In genomic region chr12:3085341-3086125, GRCh38 we compare ENCODE assay signal across 21 cellular contexts. TPM values are rescaled to one million over a fixed set of nuclear protein-coding genes. Genes with fewer than 3 reads are reported as not detected.
A peak's percentile ranks its signal among the peaks of the same experiment; 100 is the strongest.
DNase-seq lines count a peak whose midpoint lies in the region; ATAC-seq and TF ChIP-seq lines count a peak whose summit lies in the region.
"Had no signal": no experiment of that assay in that cellular context is flagged by ENCODE, and none has a peak within 500 bp of the region (broad histone marks: within the 10 kb centered on the region; RNA-seq: fewer than 3 reads in every experiment).

No MANE protein-coding gene starts in this region.

- TF ChIP-seq CTCF in MCF 10A (IDR thresholded peaks at IDR 0.05; ENCODE audit: unreplicated experiment) = no peak
- no peak for TF ChIP-seq CTCF in mammary epithelial cell (conservative IDR thresholded peaks at IDR 0.05 in 1 of 2, IDR thresholded peaks at IDR 0.05 in 1 of 2; ENCODE audit: extremely low read depth in 1 of 2, insufficient read depth in 1 of 2, low read depth in 1 of 2, low read length in 2 of 2)
- no peak for TF ChIP-seq CTCF in right atrium auricular region (IDR thresholded peaks at IDR 0.05)
- no peak for TF ChIP-seq CTCF in mesothelial cell of epicardium (IDR thresholded peaks at IDR 0.05; ENCODE audit: unreplicated experiment)
- TF ChIP-seq CTCF in type B pancreatic cell (conservative IDR thresholded peaks at IDR 0.05) = no peak
- no peak for TF ChIP-seq CTCF in natural killer cell (IDR thresholded peaks at IDR 0.05)

- CTCF ChIA-PET in MCF 10A (lab: Yijun Ruan, JAX) = no interaction called here
- CTCF ChIA-PET in mammary epithelial cell (lab: Charles Lee; ENCODE audit: low non-redundant PET) = no interaction called here

- no peak overlapping the region for H2AFZ ChIP-seq in mammary epithelial cell (ENCODE audit: low read depth, low read length)
- H2AFZ ChIP-seq: PC-9 had no signal

- no peak overlapping the region for H3K4me3 Mint-ChIP-seq in MCF 10A (ENCODE audit: unreplicated experiment)
- H3K4me3 Mint-ChIP-seq in mesothelial cell of epicardium = no peak overlapping the region
- H3K4me3 Mint-ChIP-seq in type B pancreatic cell = peak overlapping the region; percentile 39
- H3K4me3 Mint-ChIP-seq in natural killer cell = no peak overlapping the region
- H3K4me3 Mint-ChIP-seq: activated CD4-positive, alpha-beta T cell treated with anti-CD3 and anti-CD28 coated beads for 36 hours had no signal

- no peak overlapping the region for H3K4me2 ChIP-seq in mammary epithelial cell (ENCODE audit: insufficient read depth, low read depth, low read length)
- H3K4me2 ChIP-seq: PC-9, SK-N-SH had no signal

- ATAC-seq in natural killer cell = no peak
- ATAC-seq: activated CD4-positive, alpha-beta T cell treated with anti-CD3 and anti-CD28 coated beads for 36 hours had no signal

- intact Hi-C loops in MCF 10A (cut with micrococcal nuclease) = no loop called here
- intact Hi-C loops in mammary epithelial cell (cut with micrococcal nuclease) = no loop called here
- intact Hi-C loops in natural killer cell (cut with micrococcal nuclease) = no loop called here

- H3K9me3 ChIP-seq in mammary epithelial cell (replicated peaks; ENCODE audit: insufficient read depth, low read length) (no peaks in the 10 kb centered on the region), right atrium auricular region (no peaks in the 10 kb centered on the region)
- H3K9me3 ChIP-seq: SK-N-SH had no signal

- POLR2A ChIA-PET in MCF 10A (lab: Yijun Ruan, JAX) = interaction anchor here (0.6 to 0.9 kb wide), 3 partner anchors 9 to 46 kb away, joined by 3 to 6 read pairs (median 4); no protein-coding TSS in a partner anchor

- dilution Hi-C loops in mammary epithelial cell (cut with HindIII; ENCODE audit: low sequenced_read_pairs) = no loop called here

- WGBS in mammary epithelial cell (ENCODE audit: low coverage, missing lambda C conversion rate) = 71% methylated on average over 16 of the region's 18 CpGs

- no peaks in the 10 kb centered on the region for H3K27me3 Mint-ChIP-seq in MCF 10A (ENCODE audit: insufficient read depth, unreplicated experiment)
- no peaks in the 10 kb centered on the region for H3K27me3 Mint-ChIP-seq in mesothelial cell of epicardium (ENCODE audit: low read depth)
- no peaks in the 10 kb centered on the region for H3K27me3 Mint-ChIP-seq in type B pancreatic cell
- peaks cover 0 to 3% of the 10 kb centered on the region in 2 donors for H3K27me3 Mint-ChIP-seq in natural killer cell (ENCODE audit: low read depth in 2 of 2)
- H3K27me3 Mint-ChIP-seq: activated CD4-positive, alpha-beta T cell treated with anti-CD3 and anti-CD28 coated beads for 36 hours had no signal

- in situ Hi-C loops in mammary epithelial cell (cut with MboI; ENCODE audit: low sequenced_read_pairs in 2 of 2) = no loop called here

- no peaks in the 10 kb centered on the region for H3K36me3 Mint-ChIP-seq in MCF 10A (ENCODE audit: insufficient read depth, unreplicated experiment)
- peaks cover 10% of the 10 kb centered on the region for H3K36me3 Mint-ChIP-seq in mesothelial cell of epicardium
- H3K36me3 Mint-ChIP-seq in type B pancreatic cell = peaks cover 47% of the 10 kb centered on the region
- H3K36me3 Mint-ChIP-seq in natural killer cell = no peaks in the 10 kb centered on the region

- H3K27me3 ChIP-seq in mammary epithelial cell (ENCODE audit: insufficient read depth, low read length) (no peaks in the 10 kb centered on the region), right atrium auricular region (no peaks in the 10 kb centered on the region)

- H3K9me3 Mint-ChIP-seq in MCF 10A (ENCODE audit: unreplicated experiment) = no peaks in the 10 kb centered on the region
- H3K9me3 Mint-ChIP-seq in mesothelial cell of epicardium = no peaks in the 10 kb centered on the region
- H3K9me3 Mint-ChIP-seq in type B pancreatic cell = no peaks in the 10 kb centered on the region
- H3K9me3 Mint-ChIP-seq in natural killer cell = no peaks in the 10 kb centered on the region

- peaks cover 78% of the 10 kb centered on the region for H3K79me2 ChIP-seq in mammary epithelial cell (ENCODE audit: insufficient read depth, low read length)

- H3K36me3 ChIP-seq in mammary epithelial cell (ENCODE audit: insufficient read depth, low read length) = peaks cover 3% of the 10 kb centered on the region
- H3K36me3 ChIP-seq in right atrium auricular region = no peaks in the 10 kb centered on the region

- H3K27ac ChIP-seq in mammary epithelial cell (ENCODE audit: insufficient read depth, low read depth, low read length) (no peak overlapping the region), right atrium auricular region (peak overlapping the region; percentile 46 to 73), caudate nucleus (ENCODE audit: low read depth, low read length) (no peak overlapping the region)
- H3K27ac ChIP-seq: PC-9 had no signal

- peak overlapping the region; percentile 76 for H3K27ac Mint-ChIP-seq in MCF 10A (ENCODE audit: low read depth, unreplicated experiment)
- H3K27ac Mint-ChIP-seq in mesothelial cell of epicardium = peak overlapping the region; percentile 48
- H3K27ac Mint-ChIP-seq in type B pancreatic cell = peak overlapping the region; percentile 66
- H3K27ac Mint-ChIP-seq in natural killer cell = no peak overlapping the region
- H3K27ac Mint-ChIP-seq: activated CD4-positive, alpha-beta T cell treated with anti-CD3 and anti-CD28 coated beads for 36 hours had no signal

- no peaks in the 10 kb centered on the region for H4K20me1 ChIP-seq in mammary epithelial cell (ENCODE audit: insufficient read depth, low read length)

- no peak overlapping the region for H3K9ac ChIP-seq in mammary epithelial cell (ENCODE audit: insufficient read depth, low read length)
- H3K9ac ChIP-seq: SK-N-SH had no signal

- BruUV-seq in MCF 10A (replicated peaks; lab: Mats Ljungman, UMichigan) = no TSS peak
- no TSS peak for BruUV-seq in mammary epithelial cell (replicated peaks; lab: Mats Ljungman, UMichigan)

- H3K4me1 ChIP-seq in mammary epithelial cell (ENCODE audit: insufficient read depth, low read length) (peaks cover 18% of the 10 kb centered on the region), right atrium auricular region (peaks cover 0 to 78% of the 10 kb centered on the region in 2 donors)

- peaks cover 5% of the 10 kb centered on the region for H3K4me1 Mint-ChIP-seq in MCF 10A (ENCODE audit: insufficient read depth, unreplicated experiment)
- peaks cover 44% of the 10 kb centered on the region for H3K4me1 Mint-ChIP-seq in mesothelial cell of epicardium
- peaks cover 15% of the 10 kb centered on the region for H3K4me1 Mint-ChIP-seq in type B pancreatic cell (ENCODE audit: unreplicated experiment)
- no peaks in the 10 kb centered on the region for H3K4me1 Mint-ChIP-seq in natural killer cell

- no peak overlapping the region for H3K4me3 ChIP-seq in mammary epithelial cell (replicated peaks in 1 of 3; ENCODE audit: insufficient read depth in 1 of 3, low read depth in 2 of 3, low read length in 3 of 3)
- H3K4me3 ChIP-seq in right atrium auricular region = no peak overlapping the region
- H3K4me3 ChIP-seq: PC-9 had no signal

- no peak for DNase-seq in MCF 10A (ENCODE audit: unreplicated experiment)
- no peak for DNase-seq in mammary epithelial cell
- DNase-seq in right atrium auricular region (ENCODE audit: low spot score) = no peak
- DNase-seq in mesothelial cell of epicardium (ENCODE audit: low spot score in 2 of 2, unreplicated experiment in 2 of 2) = no peak
- DNase-seq in type B pancreatic cell (ENCODE audit: extremely low spot score, unreplicated experiment) = no peak
- DNase-seq in caudate nucleus (lab: John Stamatoyannopoulos, UW) = no peak
- DNase-seq in natural killer cell = no peak
- DNase-seq in LoVo (ENCODE audit: low spot score) = no peak
- DNase-seq: activated CD4-positive, alpha-beta T cell treated with anti-CD3 and anti-CD28 coated beads for 36 hours; activated CD8-positive, alpha-beta memory T cell treated with anti-CD3 and anti-CD28 coated beads, Interleukin-2, amount 50 U/mL, for 4 hours; anterior cingulate cortex; C1 segment of cervical spinal cord; DMS 273 treated with DMSO at 0.1 percent for 48 hours; hippocampal formation; IMR-90; NCI-H1930; NCI-H524; SK-N-SH; stimulated activated CD4-positive, alpha-beta T cell treated with anti-CD3 and anti-CD28 coated beads, Interleukin-4, amount 100 ng/mL, for 24 hours; stimulated activated CD8-positive, alpha-beta memory T cell treated with anti-CD3 and anti-CD28 coated beads, Interleukin-4, amount 100 ng/mL, for 48 hours had no signal

RNA-seq across cellular contexts. Expression of gene TSPAN9, which starts 8.4 kb away (rescaled TPM):
- total RNA-seq in MCF 10A (2022) = 12.6 and 13.4 TPM in 2 replicates
- total RNA-seq in mammary epithelial cell = 10 to 100 TPM; 29.2 to 30.3 TPM
- 38.7 TPM for polyA plus RNA-seq in mammary epithelial cell
- 40.7 TPM for polyA minus RNA-seq in mammary epithelial cell
- total RNA-seq in right atrium auricular region = 100 to 1,000 TPM; 103 to 185 TPM
- 46.7 to 49.4 TPM (median 48.8 TPM) in 3 replicates for total RNA-seq in mesothelial cell of epicardium
- 30.7 and 31.7 TPM in 2 replicates for total RNA-seq in type B pancreatic cell (ENCODE audit: low replicate concordance)
- total RNA-seq in natural killer cell = 1 to 10 TPM in 2 of 3 donors, under 1 TPM in 1; 0.86 to 1.6 (median 1.1) TPM

Comparison
In these comparisons a context has a peak if more than half of its experiments do, and no peak if none do; other contexts are left out.
1. H3K27ac Mint-ChIP-seq: peak in MCF 10A (single experiment), mesothelial cell of epicardium (single experiment) and type B pancreatic cell (single experiment); none in natural killer cell (0 of 2).
2. H3K27ac ChIP-seq: peak in right atrium auricular region (2 of 2); none in mammary epithelial cell (single experiment) and caudate nucleus (single experiment).